ENCODE assay signal across 10 cellular contexts in genomic region chr19:40286674-40287421, GRCh38. TPM values are rescaled to one million over a fixed set of nuclear protein-coding genes. Genes with fewer than 3 reads are reported as not detected.
DNase-seq lines count a peak whose midpoint lies in the region; FAIRE-seq and TF ChIP-seq lines count a peak whose summit lies in the region.
"Had no signal": no experiment of that assay in that cellular context is flagged by ENCODE, and none has a peak within 500 bp of the region (broad histone marks: within the 10 kb centered on the region; RNA-seq: fewer than 3 reads in every experiment).

No MANE protein-coding gene starts in this region.

- H3K27ac Mint-ChIP-seq in CD14-positive monocyte (peak overlapping the region in 5 of 7 donors; percentile 10 to 100 (median 99)), neural crest cell (ENCODE audit: unreplicated experiment) (peak overlapping the region; percentile 17)

- no peaks in the 10 kb centered on the region for H3K9me2 ChIP-seq in Karpas-422 (replicated peaks; ENCODE audit: insufficient read depth, low read length)

- H3K27ac ChIP-seq in Karpas-422 (ENCODE audit: low read length) (peak overlapping the region; percentile 84; the same call in 1 of the 2 replicates), substantia nigra (ENCODE audit: low read depth, low read length, poor library complexity, severe bottlenecking) (no peak overlapping the region)

- TF ChIP-seq CTCF in CD14-positive monocyte (IDR thresholded peaks at IDR 0.05) (no peak), neural crest cell (conservative IDR thresholded peaks at IDR 0.05) (no peak), D721Med (IDR thresholded peaks at IDR 0.05; ENCODE audit: insufficient read depth, missing control alignments) (no peak)

- H3K4me2 ChIP-seq in Karpas-422 (ENCODE audit: low read depth, low read length, poor library complexity, severe bottlenecking) = peak overlapping the region; percentile 83

- H3K9me3 ChIP-seq in Karpas-422 (ENCODE audit: low read length) = no peaks in the 10 kb centered on the region

- H4K20me1 ChIP-seq in Karpas-422 (ENCODE audit: insufficient read depth, low read depth, low read length) = peaks cover 9% of the 10 kb centered on the region; the same call in 1 of the 2 replicates

- peaks cover 33% of the 10 kb centered on the region for H3K79me2 ChIP-seq in Karpas-422 (ENCODE audit: low read length)

- peaks cover 6% of the 10 kb centered on the region; the same call in 1 of the 2 replicates for H3K36me3 ChIP-seq in Karpas-422 (ENCODE audit: insufficient read depth, low read length)

- peaks cover 38% of the 10 kb centered on the region for H3K4me1 ChIP-seq in Karpas-422 (ENCODE audit: low read length)

- H3K4me3 Mint-ChIP-seq in CD14-positive monocyte (no peak overlapping the region), neural crest cell (peak overlapping the region; percentile 62)

- H3K36me3 Mint-ChIP-seq in CD14-positive monocyte = peaks cover 2 to 4% of the 10 kb centered on the region in 2 donors
- H3K36me3 Mint-ChIP-seq in neural crest cell (ENCODE audit: low read depth) = no peaks in the 10 kb centered on the region

- H2AFZ ChIP-seq in Karpas-422 (ENCODE audit: low read length) = peak overlapping the region; percentile 18; the same call in 1 of the 2 replicates

- H3K9me3 Mint-ChIP-seq in CD14-positive monocyte (no peaks in the 10 kb centered on the region), neural crest cell (no peaks in the 10 kb centered on the region)

- H3K27me3 Mint-ChIP-seq in CD14-positive monocyte (ENCODE audit: low read depth in 3 of 3) = peaks cover 0 to 2% (median 2%) of the 10 kb centered on the region in 3 donors
- H3K27me3 Mint-ChIP-seq in neural crest cell (ENCODE audit: low read depth) = no peaks in the 10 kb centered on the region

- H3K27me3 ChIP-seq in Karpas-422 (ENCODE audit: low read length) = no peaks in the 10 kb centered on the region

- intact Hi-C loops in CD14-positive monocyte (cut with micrococcal nuclease) = loop anchor here in 1 of 2 donors (5.0 to 10.0 kb wide), 2 partner anchors 152 to 155 kb away; partner anchors contain the start of gene SERTAD3

- H3K4me1 Mint-ChIP-seq in CD14-positive monocyte (peaks cover 25% of the 10 kb centered on the region), neural crest cell (peaks cover 31% of the 10 kb centered on the region)

- H3K9ac ChIP-seq in Karpas-422 (ENCODE audit: low read length) = peak overlapping the region; percentile 72; the same call in 1 of the 2 replicates

- DNase-seq in CD14-positive monocyte (ENCODE audit: low spot score) = no peak
- DNase-seq in Karpas-422 = no peak
- peak; percentile 14 for DNase-seq in cerebellar cortex (ENCODE audit: low spot score)
- DNase-seq in neural crest cell (ENCODE audit: low read depth, low spot score) = no peak
- DNase-seq in substantia nigra (lab: John Stamatoyannopoulos, UW) = no peak
- no peak for DNase-seq in NCI-H446 treated with DMSO at 0.1 percent for 48 hours (lab: John Stamatoyannopoulos, UW)
- DNase-seq in NCI-H2171 (lab: John Stamatoyannopoulos, UW) = no peak
- DNase-seq in D721Med (ENCODE audit: insufficient read length, low spot score) = no peak
- DNase-seq: midbrain, NCI-H69 had no signal

- H3K4me3 ChIP-seq in Karpas-422 (ENCODE audit: low read length) = no peak overlapping the region

- FAIRE-seq in D721Med (lab: Jason Lieb, UNC) = no peak

RNA-seq across cellular contexts. Expression of gene AKT2, which starts 1.7 kb away (rescaled TPM):
- 10 to 100 TPM; 11.4 to 16.3 TPM for polyA plus RNA-seq in CD14-positive monocyte
- total RNA-seq in Karpas-422 (2014; rRNA removed; shearing (Covaris generic); ENCODE audit: low replicate concordance) = 85.9 and 128 TPM in 2 replicates
- 147 and 150 TPM in 2 replicates for total RNA-seq in neural crest cell
